9 cellular contexts compared by ENCODE assay signal in the genomic region with DNA sequence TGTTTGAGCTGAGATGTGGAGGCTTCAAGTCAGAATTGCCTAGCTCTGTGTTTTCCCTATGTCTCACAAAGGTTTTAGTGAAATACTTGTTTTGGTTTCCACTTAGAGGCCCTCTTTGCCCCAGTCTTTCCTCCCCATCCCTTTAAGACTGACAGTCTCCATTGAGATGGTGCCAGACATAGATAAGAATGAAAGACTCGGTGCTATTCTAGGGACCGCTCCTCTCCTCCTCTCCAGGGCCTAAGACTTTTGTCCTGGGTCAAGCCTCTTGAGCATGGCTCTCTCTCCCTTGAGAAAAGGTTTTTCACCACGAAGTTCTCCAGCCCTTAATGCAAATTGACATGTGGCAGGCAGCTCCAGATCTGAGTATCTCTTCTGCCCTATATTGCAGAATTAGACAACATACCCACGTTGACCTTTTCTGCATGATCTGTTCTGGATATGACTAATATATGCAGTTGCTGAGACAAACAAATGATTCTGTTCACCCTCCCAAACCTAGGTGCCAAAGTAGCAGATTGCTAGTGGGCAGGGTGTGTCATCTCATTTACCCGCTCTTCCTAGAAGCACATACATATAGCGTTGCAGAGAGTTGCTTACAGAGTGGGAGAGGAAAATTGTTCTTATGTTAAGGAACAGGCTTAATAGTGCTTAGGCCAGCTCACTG. TPM values are rescaled to one million over a fixed set of nuclear protein-coding genes. Genes with fewer than 3 reads are reported as not detected.
DNase-seq lines count a peak whose midpoint lies in the region; ATAC-seq and TF ChIP-seq lines count a peak whose summit lies in the region.
"Had no signal": no experiment of that assay in that cellular context is flagged by ENCODE, and none has a peak within 500 bp of the region (broad histone marks: within the 10 kb centered on the region; RNA-seq: fewer than 3 reads in every experiment).

No MANE protein-coding gene starts in this region.

- peaks cover 4% of the 10 kb centered on the region; the same call in 1 of the 2 replicates for H3F3A ChIP-seq in GM23248 (ENCODE audit: insufficient read depth)

- H3K4me1 ChIP-seq in GM23248 (ENCODE audit: insufficient read depth) = no peaks in the 10 kb centered on the region
- peaks cover 7% of the 10 kb centered on the region for H3K4me1 ChIP-seq in Karpas-422 (ENCODE audit: low read length)

- WGBS in GM23248 (ENCODE audit: low coverage in 1 of 2, low lambda C conversion rate in 2 of 2, missing lambda C conversion rate in 2 of 2), 2 experiments = 60% methylated on average over 6 of the region's 6 CpGs

- H3K9ac ChIP-seq in GM23248 = no peak overlapping the region
- no peak overlapping the region for H3K9ac ChIP-seq in Karpas-422 (ENCODE audit: low read length)

- peak; percentile 45 for DNase-seq in activated CD4-positive, alpha-beta T cell treated with anti-CD3 and anti-CD28 coated beads for 48 hours
- no peak for DNase-seq in activated CD4-positive, alpha-beta T cell treated with anti-CD3 and anti-CD28 coated beads, Interleukin-2, amount 10 ng/mL, durations not matched to agents 7 days and 5 days
- DNase-seq in GM23248 (peak; percentile 49), LHCN-M2 (ENCODE audit: low read depth) (peak; percentile 55), omental fat pad (ENCODE audit: low spot score) (no peak), Karpas-422 (no peak), NCI-H2196 treated with DMSO at 0.1 percent for 48 hours (lab: John Stamatoyannopoulos, UW; ENCODE audit: unreplicated experiment) (no peak), inferior parietal cortex (ENCODE audit: extremely low spot score) (no peak)
- DNase-seq: WERI-Rb-1 had no signal

- H3K79me2 ChIP-seq in GM23248 (ENCODE audit: insufficient read depth) = no peaks in the 10 kb centered on the region
- no peaks in the 10 kb centered on the region for H3K79me2 ChIP-seq in Karpas-422 (ENCODE audit: low read length)

- H3K9me2 ChIP-seq in GM23248 (ENCODE audit: insufficient read depth) (no peaks in the 10 kb centered on the region), Karpas-422 (replicated peaks; ENCODE audit: insufficient read depth, low read length) (no peaks in the 10 kb centered on the region)

- no peaks in the 10 kb centered on the region for H3K36me3 Mint-ChIP-seq in activated CD4-positive, alpha-beta T cell treated with anti-CD3 and anti-CD28 coated beads, Interleukin-2, amount 10 ng/mL, durations not matched to agents 7 days and 5 days (ENCODE audit: low read depth)

- H3K9me3 Mint-ChIP-seq in activated CD4-positive, alpha-beta T cell treated with anti-CD3 and anti-CD28 coated beads, Interleukin-2, amount 10 ng/mL, durations not matched to agents 7 days and 5 days = no peaks in the 10 kb centered on the region

- H3K27ac ChIP-seq in GM23248 = no peak overlapping the region
- no peak overlapping the region for H3K27ac ChIP-seq in Karpas-422 (ENCODE audit: low read length)
- H3K27ac ChIP-seq: WERI-Rb-1 had no signal

- H2AFZ ChIP-seq in GM23248 = no peak overlapping the region
- no peak overlapping the region for H2AFZ ChIP-seq in Karpas-422 (ENCODE audit: low read length)

- no peaks in the 10 kb centered on the region for H4K20me1 ChIP-seq in GM23248 (ENCODE audit: insufficient read depth)
- H4K20me1 ChIP-seq in Karpas-422 (ENCODE audit: insufficient read depth, low read depth, low read length) = no peaks in the 10 kb centered on the region

- CTCF ChIA-PET in activated CD4-positive, alpha-beta T cell treated with anti-CD3 and anti-CD28 coated beads, Interleukin-2, amount 10 ng/mL, durations not matched to agents 7 days and 5 days (lab: Charles Lee) = interaction anchor here (0.9 to 1.5 kb wide), 5 partner anchors 9 to 84 kb away, joined by 3 to 4 read pairs (median 4); no protein-coding TSS in a partner anchor

- H3K27ac Mint-ChIP-seq in activated CD4-positive, alpha-beta T cell treated with anti-CD3 and anti-CD28 coated beads, Interleukin-2, amount 10 ng/mL, durations not matched to agents 7 days and 5 days = no peak overlapping the region

- no peak overlapping the region for H3K4me3 Mint-ChIP-seq in activated CD4-positive, alpha-beta T cell treated with anti-CD3 and anti-CD28 coated beads, Interleukin-2, amount 10 ng/mL, durations not matched to agents 7 days and 5 days

- H3K4me2 ChIP-seq in GM23248 (ENCODE audit: unreplicated experiment) (no peak overlapping the region), Karpas-422 (ENCODE audit: low read depth, low read length, poor library complexity, severe bottlenecking) (no peak overlapping the region)

- ATAC-seq in omental fat pad (ENCODE audit: low FRiP score) = peak; percentile 75

- H3K27me3 Mint-ChIP-seq in activated CD4-positive, alpha-beta T cell treated with anti-CD3 and anti-CD28 coated beads, Interleukin-2, amount 10 ng/mL, durations not matched to agents 7 days and 5 days = no peaks in the 10 kb centered on the region

- H3K4me3 ChIP-seq in GM23248 = no peak overlapping the region
- no peak overlapping the region for H3K4me3 ChIP-seq in Karpas-422 (ENCODE audit: low read length)

- H3K27me3 ChIP-seq in GM23248 (replicated peaks; ENCODE audit: insufficient read depth) = no peaks in the 10 kb centered on the region; the same call in 1 of the 2 replicates
- no peaks in the 10 kb centered on the region for H3K27me3 ChIP-seq in Karpas-422 (ENCODE audit: low read length)

- H3K9me3 ChIP-seq in GM23248 (ENCODE audit: low read depth) (no peaks in the 10 kb centered on the region), Karpas-422 (ENCODE audit: low read length) (no peaks in the 10 kb centered on the region)

- H3K4me1 Mint-ChIP-seq in activated CD4-positive, alpha-beta T cell treated with anti-CD3 and anti-CD28 coated beads, Interleukin-2, amount 10 ng/mL, durations not matched to agents 7 days and 5 days = peaks cover 18% of the 10 kb centered on the region

- H3K36me3 ChIP-seq in GM23248 (ENCODE audit: low read depth) = no peaks in the 10 kb centered on the region
- H3K36me3 ChIP-seq in Karpas-422 (ENCODE audit: insufficient read depth, low read length) = no peaks in the 10 kb centered on the region
- H3K36me3 ChIP-seq: WERI-Rb-1 had no signal

- in situ Hi-C loops in GM23248 (cut with MboI) = no loop called here

- POLR2A ChIA-PET in activated CD4-positive, alpha-beta T cell treated with anti-CD3 and anti-CD28 coated beads, Interleukin-2, amount 10 ng/mL, durations not matched to agents 7 days and 5 days (lab: Charles Lee) = no interaction called here

- no peak for TF ChIP-seq CTCF in omental fat pad (IDR thresholded peaks at IDR 0.05)

RNA-seq across cellular contexts. Expression of gene ACSL3, which starts 47.5 kb away (rescaled TPM):
- total RNA-seq in activated CD4-positive, alpha-beta T cell treated with anti-CD3 and anti-CD28 coated beads, Interleukin-2, amount 10 ng/mL, durations not matched to agents 7 days and 5 days = 10 to 100 TPM; 37.6 to 43.0 TPM
- total RNA-seq in GM23248 (2014; rRNA removed; shearing (Covaris generic)) = 61.5 and 66.5 TPM in 2 replicates
- polyA plus RNA-seq in GM23248 (2016; fragmentation: Nextera tagmentation; extraction: Ambion mirVana) = 47.1 and 48.6 TPM in 2 replicates
- total RNA-seq in LHCN-M2 (2014; rRNA removed) (178 and 215 TPM in 2 replicates), omental fat pad (10 to 100 TPM; 42.4 to 72.2 (median 62.2) TPM)
- 44.6 TPM for polyA plus RNA-seq in LHCN-M2 (2012)
- total RNA-seq in Karpas-422 (2014; rRNA removed; shearing (Covaris generic); ENCODE audit: low replicate concordance) = 88.0 and 98.5 TPM in 2 replicates

Comparison
In these comparisons a context has a peak if more than half of its experiments do, and no peak if none do; other contexts are left out.
1. DNase-seq: peak in activated CD4-positive, alpha-beta T cell treated with anti-CD3 and anti-CD28 coated beads for 48 hours (single experiment), GM23248 (single experiment) and LHCN-M2 (single experiment); none in activated CD4-positive, alpha-beta T cell treated with anti-CD3 and anti-CD28 coated beads, Interleukin-2, amount 10 ng/mL, durations not matched to agents 7 days and 5 days (single experiment), omental fat pad (single experiment), Karpas-422 (single experiment), NCI-H2196 treated with DMSO at 0.1 percent for 48 hours (single experiment) and inferior parietal cortex (single experiment).